In the genomic region with DNA sequence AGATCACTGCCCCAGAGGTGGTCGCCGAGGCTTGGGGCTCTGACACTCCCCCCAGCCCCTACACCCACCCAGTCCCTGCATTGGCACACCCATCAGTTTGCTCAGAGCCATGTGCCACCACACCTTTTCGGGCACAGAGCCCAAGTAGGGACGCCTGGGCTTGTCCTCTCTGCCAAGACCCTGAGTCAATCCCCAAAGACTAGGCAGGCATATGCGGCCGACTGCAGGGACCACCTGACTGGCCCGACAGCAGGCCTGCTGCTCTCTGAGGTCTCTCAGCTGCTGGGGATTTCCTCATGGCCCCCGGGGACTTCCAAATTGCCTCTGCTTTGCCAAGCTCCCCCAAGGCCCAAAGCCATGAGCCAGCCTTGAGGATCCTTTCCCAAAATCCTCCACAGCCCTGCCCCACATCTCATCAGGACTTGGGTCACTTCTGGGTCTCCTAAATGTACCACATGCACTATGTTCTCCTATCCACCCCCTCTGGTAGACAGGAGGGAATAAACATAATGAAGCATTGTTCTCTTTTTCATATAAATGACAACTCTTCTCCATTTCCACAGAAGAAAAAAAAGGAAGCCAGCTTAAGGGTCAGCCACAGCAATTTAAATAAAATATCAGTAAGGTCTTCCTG, we compare ENCODE assay signal across 8 cellular contexts. TPM values are rescaled to one million over a fixed set of nuclear protein-coding genes. Genes with fewer than 3 reads are reported as not detected.
A peak's percentile ranks its signal among the peaks of the same experiment; 100 is the strongest.
DNase-seq lines count a peak whose midpoint lies in the region; ATAC-seq, FAIRE-seq and TF ChIP-seq lines count a peak whose summit lies in the region.

No MANE protein-coding gene starts in this region.

- H2AFZ ChIP-seq in PC-3 (ENCODE audit: low read length), result peak overlapping the region; percentile 84; the same call in 1 of the 2 replicates

- no peaks in the 10 kb centered on the region for H3K36me3 ChIP-seq in PC-3 (ENCODE audit: low read depth, low read length)
- no peaks in the 10 kb centered on the region for H3K36me3 ChIP-seq in pancreas

- POLR2A ChIA-PET in PC-3 (lab: Charles Lee; ENCODE audit: unreplicated experiment), result interaction anchor here (1.1 kb wide), 1 partner anchor 31 kb away, joined by 20 read pairs; a partner anchor contains a TSS

- H4K20me1 ChIP-seq in PC-3 (ENCODE audit: low read length), result no peaks in the 10 kb centered on the region

- no peak for TF ChIP-seq CTCF in PC-3 (conservative IDR thresholded peaks at IDR 0.05; ENCODE audit: low read depth, low read length)
- TF ChIP-seq CTCF in pancreas (IDR thresholded peaks at IDR 0.05), result no peak

- peaks cover 4% of the 10 kb centered on the region for H3K36me3 Mint-ChIP-seq in activated naive CD4-positive, alpha-beta T cell treated with anti-CD3 and anti-CD28 coated beads, Interleukin-2, amount 10 ng/mL, durations not matched to agents 7 days and 5 days

- CTCF ChIA-PET in activated naive CD4-positive, alpha-beta T cell treated with anti-CD3 and anti-CD28 coated beads, Interleukin-2, amount 10 ng/mL, durations not matched to agents 7 days and 5 days (lab: Charles Lee), result interaction anchor here (0.5 to 14.9 kb wide), 17 partner anchors 9 to 423 kb away, joined by 3 to 482 read pairs (median 5); a partner anchor contains a TSS
- CTCF ChIA-PET in PC-3 (lab: Charles Lee), result interaction anchor here (0.6 to 1.3 kb wide), 8 partner anchors 26 to 144 kb away, joined by 3 to 34 read pairs (median 5); a partner anchor contains a TSS

- peak overlapping the region; percentile 19 for H3K27ac Mint-ChIP-seq in activated naive CD4-positive, alpha-beta T cell treated with anti-CD3 and anti-CD28 coated beads, Interleukin-2, amount 10 ng/mL, durations not matched to agents 7 days and 5 days

- peak overlapping the region; percentile 65; the same call in 1 of the 2 replicates for H3K4me3 ChIP-seq in PC-3 (ENCODE audit: low read length)
- H3K4me3 ChIP-seq in pancreas, result peak overlapping the region in 2 of 4 donors; percentile 36 to 49

- ATAC-seq in PC-3 (no peak), pancreas (peak in 2 of 4 donors; percentile 0 to 3), GM21737 (IDR thresholded peaks at IDR 0.05; ENCODE audit: unreplicated experiment) (no peak), GM19351 (IDR thresholded peaks at IDR 0.05; ENCODE audit: unreplicated experiment) (no peak)

- no peak for DNase-seq in activated naive CD4-positive, alpha-beta T cell treated with anti-CD3 and anti-CD28 coated beads, Interleukin-2, amount 10 ng/mL, durations not matched to agents 7 days and 5 days
- no peak for DNase-seq in activated naive CD4-positive, alpha-beta T cell treated with Interleukin-2 at 50 U/mL for 16 hours
- DNase-seq in PC-3 (no peak), epithelial cell of prostate (ENCODE audit: low read depth, low spot score) (no peak), pancreas (peak in 2 of 6 donors; percentile 50 to 62), occipital lobe (lab: John Stamatoyannopoulos, UW) (no peak)

- peaks cover 49% of the 10 kb centered on the region for H3K4me1 ChIP-seq in PC-3 (ENCODE audit: insufficient read depth, low read length)
- H3K4me1 ChIP-seq in pancreas, result peaks cover 11 to 39% (median 12%) of the 10 kb centered on the region in 3 donors

- no TSS peak for BruUV-seq in PC-3 (replicated peaks; lab: Mats Ljungman, UMichigan)

- H3K9me3 ChIP-seq in PC-3 (ENCODE audit: low read length) (no peaks in the 10 kb centered on the region), pancreas (no peaks in the 10 kb centered on the region)

- H3K27me3 ChIP-seq in PC-3 (ENCODE audit: low read length) (no peaks in the 10 kb centered on the region), pancreas (no peaks in the 10 kb centered on the region)

- WGBS in pancreas, 2 donors, result 21 to 31% methylated on average over 8 of the region's 8 CpGs

- H3K4me1 Mint-ChIP-seq in activated naive CD4-positive, alpha-beta T cell treated with anti-CD3 and anti-CD28 coated beads, Interleukin-2, amount 10 ng/mL, durations not matched to agents 7 days and 5 days, result peaks cover 57% of the 10 kb centered on the region

- H3K79me2 ChIP-seq in PC-3 (ENCODE audit: low read length), result peaks cover 14% of the 10 kb centered on the region

- no peak for FAIRE-seq in pancreas (lab: Jason Lieb, UNC)

- no peaks in the 10 kb centered on the region for H3K9me2 ChIP-seq in PC-3 (replicated peaks; ENCODE audit: low read length)

- H3K27me3 Mint-ChIP-seq in activated naive CD4-positive, alpha-beta T cell treated with anti-CD3 and anti-CD28 coated beads, Interleukin-2, amount 10 ng/mL, durations not matched to agents 7 days and 5 days, result no peaks in the 10 kb centered on the region

- intact Hi-C loops in PC-3 (cut with micrococcal nuclease), result loop anchor here (5.0 kb wide), 1 partner anchor 143 kb away; a partner anchor contains a TSS
- intact Hi-C loops in pancreas (cut with DNase I), result loop anchor here in 2 of 3 donors (5.0 to 10.0 kb wide), 4 partner anchors 33 to 135 kb away; a partner anchor contains a TSS

- H3K9me3 Mint-ChIP-seq in activated naive CD4-positive, alpha-beta T cell treated with anti-CD3 and anti-CD28 coated beads, Interleukin-2, amount 10 ng/mL, durations not matched to agents 7 days and 5 days, result no peaks in the 10 kb centered on the region

- peak overlapping the region; percentile 68 for H3K4me2 ChIP-seq in PC-3 (ENCODE audit: low read length)

- no peak overlapping the region for H3K9ac ChIP-seq in PC-3 (ENCODE audit: low read length)

- H3F3A ChIP-seq in PC-3 (ENCODE audit: low read length, unreplicated experiment), result no peaks in the 10 kb centered on the region

- H3K27ac ChIP-seq in PC-3 (ENCODE audit: low read length) (0 out of 2 replicates have a peak overlapping the region, but pooled peaks have one; percentile 5), epithelial cell of prostate (peak overlapping the region; percentile 92), pancreas (peak overlapping the region; percentile 42 to 77 (median 64))

- peak overlapping the region; percentile 59 for H3K4me3 Mint-ChIP-seq in activated naive CD4-positive, alpha-beta T cell treated with anti-CD3 and anti-CD28 coated beads, Interleukin-2, amount 10 ng/mL, durations not matched to agents 7 days and 5 days

RNA-seq across cellular contexts. Expression of a gene that starts 30.6 kb away (rescaled TPM):
- total RNA-seq in PC-3 (2014; rRNA removed) (28.0 and 36.1 TPM in 2 replicates), pancreas (10 to 100 TPM; 21.3 to 47.0 (median 28.9) TPM), occipital lobe (68.5 TPM)
- 10 to 100 TPM; 48.2 to 85.3 TPM for polyA plus RNA-seq in pancreas

Comparison
In these comparisons a context has a peak if more than half of its experiments do, and no peak if none do; other contexts are left out.
1. H3K27ac ChIP-seq: peak in every context shown above with its lines; median percentile 92 in epithelial cell of prostate; 64 in pancreas; 5 in PC-3.